9 cellular contexts compared by ENCODE assay signal in the genomic region with DNA sequence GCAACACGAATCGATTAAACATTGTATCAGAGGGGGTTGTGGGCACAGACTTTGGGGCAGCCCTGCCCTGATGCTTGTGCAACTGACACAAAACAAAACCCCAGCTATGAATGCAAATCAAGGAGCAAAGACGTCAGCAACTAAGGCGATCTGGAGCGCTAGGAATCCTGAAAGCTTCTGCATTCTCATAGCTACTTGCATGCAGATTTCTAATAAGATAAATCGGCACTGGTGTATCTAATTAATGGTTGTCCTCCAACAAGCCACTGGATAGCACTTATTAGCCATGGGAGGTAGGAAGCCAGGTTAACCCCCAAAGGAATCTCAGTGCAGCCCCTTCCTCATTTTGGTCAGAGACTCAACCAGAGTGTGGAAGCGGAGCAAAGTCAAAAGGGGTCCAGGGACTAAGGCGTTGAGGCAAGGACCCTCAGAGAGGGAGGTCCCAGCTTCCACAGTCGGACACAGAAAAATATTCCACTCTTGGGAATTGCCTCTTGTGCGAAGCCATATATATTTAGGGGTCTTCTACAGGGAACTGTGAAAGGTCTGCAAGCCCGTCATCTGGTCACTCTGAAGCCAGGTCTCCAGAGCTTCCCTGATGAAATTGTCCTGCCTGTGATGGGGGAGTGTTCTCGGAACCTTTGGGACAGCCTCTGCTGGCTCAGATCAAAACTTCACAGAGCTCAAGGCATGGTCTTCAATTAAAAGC.
A peak's percentile ranks its signal among the peaks of the same experiment; 100 is the strongest.
DNase-seq lines count a peak whose midpoint lies in the region; ATAC-seq and TF ChIP-seq lines count a peak whose summit lies in the region.
"Had no signal": no experiment of that assay in that cellular context is flagged by ENCODE, and none has a peak within 500 bp of the region (broad histone marks: within the 10 kb centered on the region; RNA-seq: fewer than 3 reads in every experiment).

No MANE protein-coding gene starts in this region.

- H3K4me2 ChIP-seq in DND-41 (ENCODE audit: insufficient read depth, low read length), result peak overlapping the region; percentile 61

- peak overlapping the region; percentile 56 for H3K9ac ChIP-seq in DND-41 (ENCODE audit: low read depth, low read length)

- no peaks in the 10 kb centered on the region for H3K9me3 ChIP-seq in DND-41 (ENCODE audit: insufficient read depth, low read length, severe bottlenecking)
- no peaks in the 10 kb centered on the region for H3K9me3 ChIP-seq in SJCRH30 (replicated peaks)

- TF ChIP-seq CTCF in DND-41 (IDR thresholded peaks at IDR 0.05; ENCODE audit: borderline replicate concordance, extremely low read depth, low read length, poor library complexity, severe bottlenecking) (no peak), glutamatergic neuron (IDR thresholded peaks at IDR 0.05; ENCODE audit: partially characterized antibody, unreplicated experiment) (no peak)

- H3K27me3 ChIP-seq in DND-41 (ENCODE audit: insufficient read depth, low read length, poor library complexity) (no peaks in the 10 kb centered on the region), SJCRH30 (peaks cover 14% of the 10 kb centered on the region; the same call in 1 of the 2 replicates)

- peaks cover 3% of the 10 kb centered on the region for H3K9me3 Mint-ChIP-seq in glutamatergic neuron (ENCODE audit: unreplicated experiment)
- H3K9me3 Mint-ChIP-seq in activated CD4-positive, alpha-beta memory T cell treated with anti-CD3 and anti-CD28 coated beads for 36 hours, result no peaks in the 10 kb centered on the region

- H3K27me3 Mint-ChIP-seq in glutamatergic neuron (ENCODE audit: unreplicated experiment), result peaks cover 13% of the 10 kb centered on the region
- H3K27me3 Mint-ChIP-seq in activated CD4-positive, alpha-beta memory T cell treated with anti-CD3 and anti-CD28 coated beads for 36 hours, result peaks cover 56% of the 10 kb centered on the region

- H3K4me1 ChIP-seq in DND-41 (ENCODE audit: insufficient read depth, low read length) (peaks cover 33% of the 10 kb centered on the region), SJCRH30 (no peaks in the 10 kb centered on the region; the same call in 1 of the 2 replicates)

- POLR2A ChIA-PET in HEK293T (lab: Yijun Ruan, JAX), result interaction anchor here (0.7 to 1.9 kb wide), 5 partner anchors 20 to 90 kb away, joined by 3 to 12 read pairs (median 3); no protein-coding TSS in a partner anchor
- POLR2A ChIA-PET in activated CD4-positive, alpha-beta memory T cell treated with anti-CD3 and anti-CD28 coated beads for 36 hours (lab: Charles Lee), result no interaction called here

- H3K27ac Mint-ChIP-seq in glutamatergic neuron (ENCODE audit: unreplicated experiment), result no peak overlapping the region
- no peak overlapping the region for H3K27ac Mint-ChIP-seq in activated CD4-positive, alpha-beta memory T cell treated with anti-CD3 and anti-CD28 coated beads for 36 hours
- H3K27ac Mint-ChIP-seq: activated CD4-positive, alpha-beta T cell treated with anti-CD3 and anti-CD28 coated beads for 36 hours had no signal

- H2AFZ ChIP-seq in DND-41 (ENCODE audit: low read depth, low read length), result peak overlapping the region; percentile 68

- H3K27ac ChIP-seq in DND-41 (ENCODE audit: low read length), result peak overlapping the region; percentile 56
- no peak overlapping the region for H3K27ac ChIP-seq in SJCRH30

- CTCF ChIA-PET in HEK293T (lab: Yijun Ruan, JAX), result interaction anchor here (0.6 to 1.5 kb wide), 2 partner anchors 91 to 617 kb away, joined by 3 to 4 read pairs; no protein-coding TSS in a partner anchor
- CTCF ChIA-PET in activated CD4-positive, alpha-beta memory T cell treated with anti-CD3 and anti-CD28 coated beads for 36 hours (lab: Charles Lee), result no interaction called here

- H3K36me3 Mint-ChIP-seq in glutamatergic neuron (ENCODE audit: unreplicated experiment), result peaks cover 4% of the 10 kb centered on the region
- no peaks in the 10 kb centered on the region for H3K36me3 Mint-ChIP-seq in activated CD4-positive, alpha-beta memory T cell treated with anti-CD3 and anti-CD28 coated beads for 36 hours

- no peaks in the 10 kb centered on the region for H4K20me1 ChIP-seq in DND-41 (ENCODE audit: insufficient read depth, low read length)

- intact Hi-C loops in activated CD4-positive, alpha-beta memory T cell treated with anti-CD3 and anti-CD28 coated beads for 36 hours (cut with micrococcal nuclease), result loop anchor here (5.0 kb wide), 1 partner anchor 339 kb away; no protein-coding TSS in a partner anchor

- no peaks in the 10 kb centered on the region for H3K36me3 ChIP-seq in DND-41 (ENCODE audit: insufficient read depth, low read length)
- no peaks in the 10 kb centered on the region for H3K36me3 ChIP-seq in SJCRH30

- no peaks in the 10 kb centered on the region for H3K79me2 ChIP-seq in DND-41 (ENCODE audit: insufficient read depth, low read length)

- H3K4me1 Mint-ChIP-seq in glutamatergic neuron (ENCODE audit: low read depth, unreplicated experiment), result peaks cover 23% of the 10 kb centered on the region
- peaks cover 5% of the 10 kb centered on the region for H3K4me1 Mint-ChIP-seq in activated CD4-positive, alpha-beta memory T cell treated with anti-CD3 and anti-CD28 coated beads for 36 hours (ENCODE audit: low read depth)
- H3K4me1 Mint-ChIP-seq: activated CD4-positive, alpha-beta T cell treated with anti-CD3 and anti-CD28 coated beads for 36 hours had no signal

- H3K4me3 ChIP-seq in DND-41 (ENCODE audit: low read depth in 1 of 2, low read length in 2 of 2) (peak overlapping the region; percentile 17 to 51; a peak in 3 of 4 replicates), SJCRH30 (peak overlapping the region; percentile 60)

- peak overlapping the region; percentile 83 for H3K4me3 Mint-ChIP-seq in glutamatergic neuron (ENCODE audit: unreplicated experiment)
- H3K4me3 Mint-ChIP-seq in activated CD4-positive, alpha-beta memory T cell treated with anti-CD3 and anti-CD28 coated beads for 36 hours, result no peak overlapping the region
- H3K4me3 Mint-ChIP-seq: activated CD4-positive, alpha-beta T cell treated with anti-CD3 and anti-CD28 coated beads for 36 hours had no signal

- DNase-seq in DND-41 (no peak), SJCRH30 (no peak), glutamatergic neuron (no peak), renal cortical epithelial cell (ENCODE audit: low read depth) (peak; percentile 55), HEK293T (ENCODE audit: extremely low spot score) (no peak)
- no peak for DNase-seq in activated CD4-positive, alpha-beta memory T cell treated with anti-CD3 and anti-CD28 coated beads for 36 hours
- DNase-seq: activated CD4-positive, alpha-beta T cell treated with anti-CD3 and anti-CD28 coated beads for 36 hours had no signal

- ATAC-seq in DND-41 (ENCODE audit: insufficient read depth, low read depth) (peak; percentile 16; the same call in 1 of the 3 replicates), GM21423 (IDR thresholded peaks at IDR 0.05; ENCODE audit: unreplicated experiment) (no peak), GM19023 (IDR thresholded peaks at IDR 0.05; ENCODE audit: unreplicated experiment) (no peak)
- ATAC-seq: activated CD4-positive, alpha-beta T cell treated with anti-CD3 and anti-CD28 coated beads for 36 hours had no signal

TF ChIP-seq in HEK293T, 16 proteins besides CTCF, POLR2A, EP300 and RAD21:
- TF ChIP-seq SP1 (IDR thresholded peaks at IDR 0.05) (no peak), HDGF (IDR thresholded peaks at IDR 0.05; ENCODE audit: borderline replicate concordance) (no peak), ELF4 (IDR thresholded peaks at IDR 0.05) (no peak), FOXM1 (IDR thresholded peaks at IDR 0.05; ENCODE audit: borderline replicate concordance) (no peak), NFRKB (IDR thresholded peaks at IDR 0.05) (no peak), L3MBTL2 (conservative IDR thresholded peaks at IDR 0.05) (no peak), FOXA1 (IDR thresholded peaks at IDR 0.05) (no peak), LEF1 (IDR thresholded peaks at IDR 0.05; ENCODE audit: borderline replicate concordance) (no peak), ARNT (IDR thresholded peaks at IDR 0.05) (no peak), ZNF384 (IDR thresholded peaks at IDR 0.05) (no peak), TARDBP (IDR thresholded peaks at IDR 0.05) (no peak), FOXK2 (IDR thresholded peaks at IDR 0.05) (no peak), SUZ12 (IDR thresholded peaks at IDR 0.05) (no peak), BHLHE40 (IDR thresholded peaks at IDR 0.05; ENCODE audit: borderline replicate concordance) (no peak), CTBP1 (IDR thresholded peaks at IDR 0.05; ENCODE audit: borderline replicate concordance) (no peak)
- TF ChIP-seq, protein P1, sequence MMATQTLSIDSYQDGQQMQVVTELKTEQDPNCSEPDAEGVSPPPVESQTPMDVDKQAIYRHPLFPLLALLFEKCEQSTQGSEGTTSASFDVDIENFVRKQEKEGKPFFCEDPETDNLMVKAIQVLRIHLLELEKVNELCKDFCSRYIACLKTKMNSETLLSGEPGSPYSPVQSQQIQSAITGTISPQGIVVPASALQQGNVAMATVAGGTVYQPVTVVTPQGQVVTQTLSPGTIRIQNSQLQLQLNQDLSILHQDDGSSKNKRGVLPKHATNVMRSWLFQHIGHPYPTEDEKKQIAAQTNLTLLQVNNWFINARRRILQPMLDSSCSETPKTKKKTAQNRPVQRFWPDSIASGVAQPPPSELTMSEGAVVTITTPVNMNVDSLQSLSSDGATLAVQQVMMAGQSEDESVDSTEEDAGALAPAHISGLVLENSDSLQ (IDR thresholded peaks at IDR 0.05), result no peak
